ENCODE assay signal across 23 cellular contexts in the genomic region with DNA sequence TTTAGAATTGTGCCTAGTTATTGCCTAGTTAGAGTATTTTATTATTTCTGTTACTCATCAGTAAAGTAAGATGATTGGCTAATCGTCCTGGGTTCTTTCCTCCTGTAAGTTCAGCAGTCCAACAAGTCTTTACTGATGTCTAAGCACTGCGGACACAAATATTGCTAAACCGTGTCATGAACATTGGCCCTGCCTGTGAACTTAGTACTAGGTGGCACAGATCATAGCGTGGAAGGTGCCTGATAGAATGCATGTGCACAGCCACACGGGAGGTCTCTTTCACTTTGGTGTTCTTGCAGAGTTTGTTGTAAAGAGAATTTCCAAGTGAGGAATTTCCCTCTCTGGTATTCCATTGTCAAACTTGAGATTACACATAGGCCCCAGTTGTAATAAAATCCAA.
"Had no signal": no experiment of that assay in that cellular context is flagged by ENCODE, and none has a peak within 500 bp of the region (broad histone marks: within the 10 kb centered on the region; RNA-seq: fewer than 3 reads in every experiment).

No MANE protein-coding gene starts in this region.

- H3K9me3 Mint-ChIP-seq: T-helper 2 cell treated with Interferon-gamma antibody and Interleukin-4, amounts not matched to agents 5 μg/mL and 100 μg/mL, for 36 hours had no signal

- ATAC-seq: activated CD8-positive, alpha-beta T cell treated with anti-CD3 and anti-CD28 coated beads for 36 hours; foreskin keratinocyte; naive thymus-derived CD8-positive, alpha-beta T cell had no signal

- H3K4me1 ChIP-seq: colonic mucosa, tibial artery had no signal

- DNase-seq: activated CD4-positive, alpha-beta T cell treated with anti-CD3 and anti-CD28 coated beads, Interleukin-2, amount 10 ng/mL, durations not matched to agents 24 days and 14 days; activated CD4-positive, CD25-positive, alpha-beta regulatory T cell; activated CD8-positive, alpha-beta T cell treated with anti-CD3 and anti-CD28 coated beads for 36 hours; activated effector memory CD4-positive, alpha-beta T cell treated with Interleukin-2 at 50 U/mL for 16 hours; activated T-cell treated with anti-CD3 and anti-CD28 coated beads, Interleukin-2, amount 50 U/mL, for 1 hour; amygdala; caudate nucleus; colonic mucosa; foreskin keratinocyte; hypothalamus; islet precursor cell; left ventricle myocardium inferior; mesenchymal stem cell; naive thymus-derived CD8-positive, alpha-beta T cell; ovary; sigmoid colon; spleen; stimulated activated CD4-positive, alpha-beta T cell treated with anti-CD3 and anti-CD28 coated beads, Interleukin-4, amount 100 ng/mL, for 4 hours; stimulated activated naive CD4-positive, alpha-beta T cell; substantia nigra; tibial artery had no signal

- H3K27me3 ChIP-seq: colonic mucosa, foreskin keratinocyte, ovary, sigmoid colon, spleen, tibial artery had no signal

- H3K27me3 Mint-ChIP-seq: activated CD4-positive, alpha-beta T cell treated with anti-CD3 and anti-CD28 coated beads, Interleukin-2, amount 10 ng/mL, durations not matched to agents 24 days and 14 days; activated CD8-positive, alpha-beta T cell treated with anti-CD3 and anti-CD28 coated beads for 36 hours; naive thymus-derived CD8-positive, alpha-beta T cell had no signal

- H3K4me3 Mint-ChIP-seq: activated CD4-positive, alpha-beta T cell treated with anti-CD3 and anti-CD28 coated beads, Interleukin-2, amount 10 ng/mL, durations not matched to agents 24 days and 14 days; activated CD8-positive, alpha-beta T cell treated with anti-CD3 and anti-CD28 coated beads for 36 hours; naive thymus-derived CD8-positive, alpha-beta T cell; T-helper 2 cell treated with Interferon-gamma antibody and Interleukin-4, amounts not matched to agents 5 μg/mL and 100 μg/mL, for 36 hours had no signal

- H3K27ac ChIP-seq: colonic mucosa, foreskin keratinocyte, left ventricle myocardium inferior, ovary, sigmoid colon, spleen, tibial artery had no signal

- H3K27ac Mint-ChIP-seq: activated CD4-positive, alpha-beta T cell treated with anti-CD3 and anti-CD28 coated beads, Interleukin-2, amount 10 ng/mL, durations not matched to agents 24 days and 14 days; T-helper 2 cell treated with Interferon-gamma antibody and Interleukin-4, amounts not matched to agents 5 μg/mL and 100 μg/mL, for 36 hours had no signal

- H3K36me3 ChIP-seq: ovary had no signal

- FAIRE-seq: urothelium cell line had no signal

- H3K9me3 ChIP-seq: colonic mucosa, left ventricle myocardium inferior, ovary, sigmoid colon, tibial artery had no signal

- H3K4me3 ChIP-seq: colonic mucosa, left ventricle myocardium inferior, ovary, sigmoid colon, spleen, tibial artery had no signal
